Comparison of ENCODE assay signal across 14 cellular contexts in the genomic region with DNA sequence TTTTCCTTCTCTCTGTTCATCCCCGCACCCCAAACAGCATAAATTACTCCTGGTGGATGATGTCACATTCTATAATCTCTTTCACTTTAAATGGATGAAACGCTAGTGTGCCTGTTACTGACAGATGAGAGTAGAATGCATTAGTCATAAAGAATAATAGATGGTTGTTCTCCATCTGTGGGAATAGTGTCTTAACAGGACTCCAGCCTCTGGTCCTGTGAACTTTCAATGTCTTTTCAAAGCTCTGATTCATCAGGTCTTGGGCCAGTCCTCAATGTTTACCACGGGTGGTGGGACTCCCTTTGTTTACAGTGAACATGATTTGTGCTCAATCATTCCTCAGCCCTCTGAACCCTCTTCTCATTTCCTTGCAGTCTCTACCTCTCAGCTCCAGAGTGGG.
DNase-seq lines count a peak whose midpoint lies in the region; ATAC-seq and TF ChIP-seq lines count a peak whose summit lies in the region.
"Had no signal": no experiment of that assay in that cellular context is flagged by ENCODE, and none has a peak within 500 bp of the region (broad histone marks: within the 10 kb centered on the region; RNA-seq: fewer than 3 reads in every experiment).

No MANE protein-coding gene starts in this region.

- H3K4me3 Mint-ChIP-seq in Calu3 (ENCODE audit: low read depth, unreplicated experiment) (peak overlapping the region; percentile 32), immature natural killer cell (no peak overlapping the region)
- H3K4me3 Mint-ChIP-seq: memory B cell; stimulated activated effector memory CD8-positive, alpha-beta T cell treated with anti-CD3 and anti-CD28 coated beads, Interleukin-12 subunit alpha, Interleukin-12 subunit beta, amount 100 ng/mL, for 72 hours had no signal

- peak overlapping the region; percentile 19 for H3K27ac ChIP-seq in epithelial cell of prostate
- H3K27ac ChIP-seq: spleen had no signal

- H3K27ac Mint-ChIP-seq in Calu3 (ENCODE audit: unreplicated experiment): peak overlapping the region; percentile 88
- H3K27ac Mint-ChIP-seq in immature natural killer cell: no peak overlapping the region
- H3K27ac Mint-ChIP-seq: memory B cell; stimulated activated effector memory CD8-positive, alpha-beta T cell treated with anti-CD3 and anti-CD28 coated beads, Interleukin-12 subunit alpha, Interleukin-12 subunit beta, amount 100 ng/mL, for 72 hours had no signal

- no peaks in the 10 kb centered on the region for H3K36me3 Mint-ChIP-seq in Calu3 (ENCODE audit: insufficient read depth, unreplicated experiment)
- H3K36me3 Mint-ChIP-seq in immature natural killer cell: no peaks in the 10 kb centered on the region
- H3K36me3 Mint-ChIP-seq: memory B cell; stimulated activated effector memory CD8-positive, alpha-beta T cell treated with anti-CD3 and anti-CD28 coated beads, Interleukin-12 subunit alpha, Interleukin-12 subunit beta, amount 100 ng/mL, for 72 hours had no signal

- ATAC-seq in GM21360 (IDR thresholded peaks at IDR 0.05; ENCODE audit: unreplicated experiment) (no peak), GM18520 (IDR thresholded peaks at IDR 0.05; ENCODE audit: unreplicated experiment) (no peak), HG03565 (IDR thresholded peaks at IDR 0.05; ENCODE audit: unreplicated experiment) (no peak)
- ATAC-seq: stimulated activated effector memory CD8-positive, alpha-beta T cell treated with anti-CD3 and anti-CD28 coated beads, Interleukin-12 subunit alpha, Interleukin-12 subunit beta, amount 100 ng/mL, for 72 hours had no signal

- intact Hi-C loops in Calu3 (cut with micrococcal nuclease; ENCODE audit: unreplicated experiment): no loop called here

- no peak for TF ChIP-seq CTCF in Calu3 (IDR thresholded peaks at IDR 0.05; ENCODE audit: unreplicated experiment)

- DNase-seq in Calu3 (peak; percentile 30), RKO (ENCODE audit: low spot score) (peak; percentile 38), epithelial cell of prostate (ENCODE audit: low read depth, low spot score) (peak; percentile 64), non-pigmented ciliary epithelial cell (ENCODE audit: low read depth) (peak; percentile 82), immature natural killer cell (no peak)
- DNase-seq: activated CD4-positive, CD25-positive, alpha-beta regulatory T cell; activated naive CD4-positive, alpha-beta T cell treated with Interleukin-2 at 50 U/mL for 16 hours; NCI-H1092; spleen had no signal

- H3K4me1 Mint-ChIP-seq in Calu3 (ENCODE audit: low read depth, unreplicated experiment) (peaks cover 21% of the 10 kb centered on the region), immature natural killer cell (no peaks in the 10 kb centered on the region)
- H3K4me1 Mint-ChIP-seq: memory B cell; stimulated activated effector memory CD8-positive, alpha-beta T cell treated with anti-CD3 and anti-CD28 coated beads, Interleukin-12 subunit alpha, Interleukin-12 subunit beta, amount 100 ng/mL, for 72 hours had no signal

- BruUV-seq in Calu3 (replicated peaks; lab: Mats Ljungman, UMichigan): no TSS peak

- H3K9me3 Mint-ChIP-seq in Calu3 (ENCODE audit: low read depth, unreplicated experiment): no peaks in the 10 kb centered on the region
- peaks cover 0 to 2% (median 0%) of the 10 kb centered on the region in 6 donors for H3K9me3 Mint-ChIP-seq in immature natural killer cell
- H3K9me3 Mint-ChIP-seq: memory B cell; stimulated activated effector memory CD8-positive, alpha-beta T cell treated with anti-CD3 and anti-CD28 coated beads, Interleukin-12 subunit alpha, Interleukin-12 subunit beta, amount 100 ng/mL, for 72 hours had no signal

- CTCF ChIA-PET in Calu3 (lab: Charles Lee): interaction anchor here (0.7 kb wide), 1 partner anchor 339 kb away, joined by 3 read pairs; no protein-coding TSS in a partner anchor

- no peaks in the 10 kb centered on the region for H3K27me3 Mint-ChIP-seq in Calu3 (ENCODE audit: unreplicated experiment)
- peaks cover 2% of the 10 kb centered on the region in 3 donors for H3K27me3 Mint-ChIP-seq in immature natural killer cell (ENCODE audit: low read depth in 3 of 3)

Comparison
In these comparisons a context has a peak if more than half of its experiments do, and no peak if none do; other contexts are left out.
1. DNase-seq: peak in Calu3 (single experiment), RKO (single experiment), epithelial cell of prostate (single experiment) and non-pigmented ciliary epithelial cell (single experiment); none in immature natural killer cell (0 of 3).